ENCODE assay signal across 2 cellular contexts in the genomic region with DNA sequence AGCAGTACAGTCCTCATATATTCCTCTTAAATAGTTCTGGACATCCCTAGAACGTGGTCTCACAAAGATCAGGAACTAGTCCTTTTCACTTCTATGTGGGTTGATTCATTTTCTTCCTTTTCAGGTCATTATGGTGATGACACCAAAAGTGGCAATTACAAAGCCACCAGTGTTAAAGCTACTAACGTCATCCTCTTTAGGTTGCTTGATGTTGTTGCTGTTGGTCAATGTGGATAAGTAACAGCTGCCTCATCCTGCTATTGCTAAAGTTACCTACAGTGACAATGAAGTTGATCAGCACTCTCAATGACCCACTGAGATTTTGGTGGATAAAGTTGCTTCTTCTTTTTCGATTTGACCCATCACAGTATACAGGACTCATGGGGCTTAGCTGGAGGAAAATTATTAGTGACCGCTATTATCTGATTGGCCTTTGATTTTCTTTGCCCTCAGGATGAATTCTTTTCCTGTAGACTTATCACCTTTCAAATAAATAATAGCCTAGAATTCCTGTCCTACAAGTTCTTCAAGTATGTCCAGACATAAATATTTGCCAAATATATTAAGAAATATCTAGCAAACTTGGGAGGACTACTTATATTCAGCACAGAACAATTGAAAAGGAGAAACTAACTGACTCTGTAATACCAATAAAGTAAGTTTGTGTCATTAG.
A peak's percentile ranks its signal among the peaks of the same experiment; 100 is the strongest.
TF ChIP-seq lines count a peak whose summit lies in the region.

No MANE protein-coding gene starts in this region.

TF ChIP-seq in IMR-90, 13 proteins besides CTCF, POLR2A, EP300 and RAD21:
- TF ChIP-seq FOS (IDR thresholded peaks at IDR 0.05; ENCODE audit: low read depth, low read length) (no peak), MXI1 (IDR thresholded peaks at IDR 0.05; ENCODE audit: borderline replicate concordance, low read depth, low read length) (no peak)

TF ChIP-seq in K562, 482 proteins besides CTCF, POLR2A, EP300 and RAD21:
- no peak for TF ChIP-seq GABPB2 (CRISPR knock-in tag; conservative IDR thresholded peaks at IDR 0.05)
- TF ChIP-seq ZNF77 (CRISPR knock-in tag; IDR thresholded peaks at IDR 0.05) = no peak
- TF ChIP-seq TRIM24 (IDR thresholded peaks at IDR 0.05) = peak in 1 of 2 experiments; percentile 15; a peak in 1 of 4 replicates
- TF ChIP-seq, protein P1, sequence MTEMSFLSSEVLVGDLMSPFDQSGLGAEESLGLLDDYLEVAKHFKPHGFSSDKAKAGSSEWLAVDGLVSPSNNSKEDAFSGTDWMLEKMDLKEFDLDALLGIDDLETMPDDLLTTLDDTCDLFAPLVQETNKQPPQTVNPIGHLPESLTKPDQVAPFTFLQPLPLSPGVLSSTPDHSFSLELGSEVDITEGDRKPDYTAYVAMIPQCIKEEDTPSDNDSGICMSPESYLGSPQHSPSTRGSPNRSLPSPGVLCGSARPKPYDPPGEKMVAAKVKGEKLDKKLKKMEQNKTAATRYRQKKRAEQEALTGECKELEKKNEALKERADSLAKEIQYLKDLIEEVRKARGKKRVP (CRISPR knock-in tag; IDR thresholded peaks at IDR 0.05) = no peak
- TF ChIP-seq CEBPG (CRISPR knock-in tag; IDR thresholded peaks at IDR 0.05) = no peak
- TF ChIP-seq CEBPG (tag; conservative IDR thresholded peaks at IDR 0.05 in 1 of 2, IDR thresholded peaks at IDR 0.05 in 1 of 2) = 0 out of 4 replicates have a peak, but pooled peaks of 1 of the 2 experiments have one; percentile 16
- TF ChIP-seq CEBPB (tag; IDR thresholded peaks at IDR 0.05) = no peak
- TF ChIP-seq SMAD3 (CRISPR knock-in tag; conservative IDR thresholded peaks at IDR 0.05) = no peak
- no peak for TF ChIP-seq MBD2 (IDR thresholded peaks at IDR 0.05; ENCODE audit: borderline replicate concordance, low read depth)
- no peak for TF ChIP-seq PHTF2 (CRISPR knock-in tag; IDR thresholded peaks at IDR 0.05)
- no peak for TF ChIP-seq ZFP30 (CRISPR knock-in tag; IDR thresholded peaks at IDR 0.05; ENCODE audit: borderline replicate concordance)
- no peak for TF ChIP-seq ZNF764 (CRISPR knock-in tag; IDR thresholded peaks at IDR 0.05; ENCODE audit: low read depth)
- TF ChIP-seq, protein P2, sequence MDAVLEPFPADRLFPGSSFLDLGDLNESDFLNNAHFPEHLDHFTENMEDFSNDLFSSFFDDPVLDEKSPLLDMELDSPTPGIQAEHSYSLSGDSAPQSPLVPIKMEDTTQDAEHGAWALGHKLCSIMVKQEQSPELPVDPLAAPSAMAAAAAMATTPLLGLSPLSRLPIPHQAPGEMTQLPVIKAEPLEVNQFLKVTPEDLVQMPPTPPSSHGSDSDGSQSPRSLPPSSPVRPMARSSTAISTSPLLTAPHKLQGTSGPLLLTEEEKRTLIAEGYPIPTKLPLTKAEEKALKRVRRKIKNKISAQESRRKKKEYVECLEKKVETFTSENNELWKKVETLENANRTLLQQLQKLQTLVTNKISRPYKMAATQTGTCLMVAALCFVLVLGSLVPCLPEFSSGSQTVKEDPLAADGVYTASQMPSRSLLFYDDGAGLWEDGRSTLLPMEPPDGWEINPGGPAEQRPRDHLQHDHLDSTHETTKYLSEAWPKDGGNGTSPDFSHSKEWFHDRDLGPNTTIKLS (IDR thresholded peaks at IDR 0.05; ENCODE audit: borderline replicate concordance, low read depth) = no peak
- TF ChIP-seq PRPF4 (IDR thresholded peaks at IDR 0.05; ENCODE audit: insufficient read depth, low read depth, low read length, poor library complexity, severe bottlenecking) = no peak
- TF ChIP-seq TEAD1 (CRISPR knock-in tag; IDR thresholded peaks at IDR 0.05) = no peak
- TF ChIP-seq SIN3B (IDR thresholded peaks at IDR 0.05; ENCODE audit: low read depth) = no peak
- no peak for TF ChIP-seq RBM17 (IDR thresholded peaks at IDR 0.05; ENCODE audit: borderline replicate concordance, low read depth, low read length)
- no peak for TF ChIP-seq BRD4 (IDR thresholded peaks at IDR 0.05)
- TF ChIP-seq, protein P3, sequence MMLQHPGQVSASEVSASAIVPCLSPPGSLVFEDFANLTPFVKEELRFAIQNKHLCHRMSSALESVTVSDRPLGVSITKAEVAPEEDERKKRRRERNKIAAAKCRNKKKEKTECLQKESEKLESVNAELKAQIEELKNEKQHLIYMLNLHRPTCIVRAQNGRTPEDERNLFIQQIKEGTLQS (IDR thresholded peaks at IDR 0.05) = peak; percentile 50
- TF ChIP-seq, protein P3 (CRISPR knock-in tag; conservative IDR thresholded peaks at IDR 0.05) = no peak
- TF ChIP-seq SUPT5H (IDR thresholded peaks at IDR 0.05) = no peak
- no peak for TF ChIP-seq XRCC3 (IDR thresholded peaks at IDR 0.05)
